In genomic region chr4:1598641-1599481, GRCh38 we compare ENCODE assay signal across 22 cellular contexts.
DNase-seq lines count a peak whose midpoint lies in the region; ATAC-seq, FAIRE-seq and TF ChIP-seq lines count a peak whose summit lies in the region.
"Had no signal": no experiment of that assay in that cellular context is flagged by ENCODE, and none has a peak within 500 bp of the region (broad histone marks: within the 10 kb centered on the region; RNA-seq: fewer than 3 reads in every experiment).

No MANE protein-coding gene starts in this region.

- ATAC-seq in Right ventricle myocardium inferior (no peak), lower lobe of right lung (no peak), upper lobe of right lung (peak; percentile 15), HG02798 (IDR thresholded peaks at IDR 0.05; ENCODE audit: poor library complexity, unreplicated experiment) (no peak)
- ATAC-seq: PC-3 had no signal

- H3K4me3 ChIP-seq in right atrium auricular region (no peak overlapping the region), lower lobe of right lung (no peak overlapping the region), upper lobe of right lung (no peak overlapping the region), ascending aorta (no peak overlapping the region)

- DNase-seq in Right ventricle myocardium inferior (ENCODE audit: missing footprints) (peak; percentile 23), right atrium auricular region (ENCODE audit: low spot score) (no peak), cardiac septum (ENCODE audit: low spot score) (peak; percentile 39), lower lobe of right lung (peak; percentile 47), upper lobe of right lung (peak; percentile 65), ascending aorta (ENCODE audit: low spot score in 2 of 2) (no peak), GM19239 (ENCODE audit: insufficient read length, low spot score) (no peak)
- DNase-seq: 8988T; Caco-2; CD4-positive, CD25-positive, alpha-beta regulatory T cell; HFFc6; IMR-90; Karpas-422; NCI-H1436; NCI-H2029; NCI-H345; NCI-H524 treated with DMSO at 0.1 percent for 48 hours; PC-3; RPMI8226 had no signal

- FAIRE-seq in GM19239 (lab: Jason Lieb, UNC): no peak
- FAIRE-seq: G401.6 had no signal

- H3K9me3 ChIP-seq in right atrium auricular region: no peaks in the 10 kb centered on the region
- H3K9me3 ChIP-seq in lower lobe of right lung: no peaks in the 10 kb centered on the region
- no peaks in the 10 kb centered on the region for H3K9me3 ChIP-seq in upper lobe of right lung
- H3K9me3 ChIP-seq in ascending aorta: no peaks in the 10 kb centered on the region
- H3K9me3 ChIP-seq: Caco-2 had no signal

- TF ChIP-seq CTCF in right atrium auricular region (IDR thresholded peaks at IDR 0.05) (no peak), lower lobe of right lung (IDR thresholded peaks at IDR 0.05) (no peak), upper lobe of right lung (IDR thresholded peaks at IDR 0.05) (no peak), ascending aorta (IDR thresholded peaks at IDR 0.05) (no peak)

- intact Hi-C loops in Right ventricle myocardium inferior (cut with DNase I) (no loop called here), cardiac septum (cut with DNase I) (no loop called here), lower lobe of right lung (cut with DNase I) (no loop called here), upper lobe of right lung (cut with DNase I) (no loop called here), ascending aorta (cut with DNase I) (no loop called here)

- no peaks in the 10 kb centered on the region for H3K27me3 ChIP-seq in right atrium auricular region
- H3K27me3 ChIP-seq in lower lobe of right lung (ENCODE audit: low read depth): peaks cover 13% of the 10 kb centered on the region
- H3K27me3 ChIP-seq in upper lobe of right lung: peaks cover 6% of the 10 kb centered on the region
- H3K27me3 ChIP-seq in ascending aorta: peaks cover 5% of the 10 kb centered on the region

- peaks cover 0 to 4% of the 10 kb centered on the region in 2 donors for H3K4me1 ChIP-seq in right atrium auricular region
- H3K4me1 ChIP-seq in lower lobe of right lung: no peaks in the 10 kb centered on the region
- no peaks in the 10 kb centered on the region for H3K4me1 ChIP-seq in upper lobe of right lung
- H3K4me1 ChIP-seq in ascending aorta: no peaks in the 10 kb centered on the region
- H3K4me1 ChIP-seq: Caco-2 had no signal

- H3K27ac ChIP-seq in right atrium auricular region (no peak overlapping the region), lower lobe of right lung (no peak overlapping the region), upper lobe of right lung (no peak overlapping the region), ascending aorta (no peak overlapping the region)
- H3K27ac ChIP-seq: HL-60 had no signal

- H3K36me3 ChIP-seq in right atrium auricular region: no peaks in the 10 kb centered on the region
- no peaks in the 10 kb centered on the region for H3K36me3 ChIP-seq in lower lobe of right lung
- no peaks in the 10 kb centered on the region for H3K36me3 ChIP-seq in upper lobe of right lung
- no peaks in the 10 kb centered on the region for H3K36me3 ChIP-seq in ascending aorta

Comparison
In these comparisons a context has a peak if more than half of its experiments do, and no peak if none do; other contexts are left out.
1. DNase-seq: peak in Right ventricle myocardium inferior (single experiment), cardiac septum (single experiment), lower lobe of right lung (single experiment) and upper lobe of right lung (single experiment); none in right atrium auricular region (single experiment), ascending aorta (0 of 2) and GM19239 (single experiment).